12 cellular contexts compared by ENCODE assay signal in genomic region chrX:145190801-145191389, GRCh38. TPM values are rescaled to one million over a fixed set of nuclear protein-coding genes. Genes with fewer than 3 reads are reported as not detected.
A peak's percentile ranks its signal among the peaks of the same experiment; 100 is the strongest.
DNase-seq lines count a peak whose midpoint lies in the region; ATAC-seq and TF ChIP-seq lines count a peak whose summit lies in the region.
"Had no signal": no experiment of that assay in that cellular context is flagged by ENCODE, and none has a peak within 500 bp of the region (broad histone marks: within the 10 kb centered on the region; RNA-seq: fewer than 3 reads in every experiment).

No MANE protein-coding gene starts in this region.

- H3K27me3 ChIP-seq in DOHH2 (ENCODE audit: control insufficient read depth, low read length), result no peaks in the 10 kb centered on the region
- no peaks in the 10 kb centered on the region for H3K27me3 ChIP-seq in MG63
- H3K27me3 ChIP-seq in naive thymus-derived CD4-positive, alpha-beta T cell (ENCODE audit: control insufficient read depth in 2 of 2, insufficient read depth in 2 of 2, low read length in 2 of 2), result no peaks in the 10 kb centered on the region
- H3K27me3 ChIP-seq: neutrophil had no signal

- TF ChIP-seq CTCF in DOHH2 (IDR thresholded peaks at IDR 0.05; ENCODE audit: low read depth, low read length, poor library complexity, severe bottlenecking) (peak; percentile 45), astrocyte of the spinal cord (IDR thresholded peaks at IDR 0.05; ENCODE audit: low read depth, low read length) (peak; percentile 17)

- H3K4me1 Mint-ChIP-seq in naive thymus-derived CD4-positive, alpha-beta T cell, result peaks cover 0 to 3% (median 0%) of the 10 kb centered on the region in 7 donors

- H3K79me2 ChIP-seq in DOHH2 (ENCODE audit: control insufficient read depth, low read length), result no peaks in the 10 kb centered on the region

- no peaks in the 10 kb centered on the region for H3K4me1 ChIP-seq in DOHH2 (ENCODE audit: control insufficient read depth, low read length)
- no peaks in the 10 kb centered on the region for H3K4me1 ChIP-seq in naive thymus-derived CD4-positive, alpha-beta T cell (ENCODE audit: control insufficient read depth in 2 of 2, insufficient read depth in 2 of 2, low read length in 2 of 2)

- peaks cover 0 to 5% (median 0%) of the 10 kb centered on the region in 11 donors for H3K9me3 Mint-ChIP-seq in naive thymus-derived CD4-positive, alpha-beta T cell

- no peaks in the 10 kb centered on the region for H3K9me2 ChIP-seq in DOHH2 (replicated peaks; ENCODE audit: control insufficient read depth, low read length)

- H3F3A ChIP-seq in DOHH2 (ENCODE audit: control insufficient read depth, insufficient read depth), result no peaks in the 10 kb centered on the region

- no peaks in the 10 kb centered on the region for H3K27me3 Mint-ChIP-seq in naive thymus-derived CD4-positive, alpha-beta T cell
- H3K27me3 Mint-ChIP-seq: stimulated activated naive CD8-positive, alpha-beta T cell treated with anti-CD3 and anti-CD28 coated beads, Interleukin-15, Interleukin-2, amounts not matched to agents 100 ng/mL and 50 ng/mL, for 24 hours had no signal

- H3K36me3 Mint-ChIP-seq in naive thymus-derived CD4-positive, alpha-beta T cell, result peaks cover 0 to 4% (median 0%) of the 10 kb centered on the region in 5 donors

- H3K9me3 ChIP-seq in DOHH2 (ENCODE audit: control insufficient read depth, insufficient read depth, low read length) (no peaks in the 10 kb centered on the region), MG63 (no peaks in the 10 kb centered on the region)
- H3K9me3 ChIP-seq in naive thymus-derived CD4-positive, alpha-beta T cell (ENCODE audit: control insufficient read depth in 2 of 3, low read length in 3 of 3), result no peaks in the 10 kb centered on the region
- H3K9me3 ChIP-seq: neutrophil had no signal

- CTCF ChIA-PET in naive thymus-derived CD4-positive, alpha-beta T cell (lab: Charles Lee), result no interaction called here

- ATAC-seq in HG02870 (IDR thresholded peaks at IDR 0.05; ENCODE audit: unreplicated experiment) (peak; percentile 55), GM19455 (IDR thresholded peaks at IDR 0.05; ENCODE audit: unreplicated experiment) (no peak)
- ATAC-seq in naive thymus-derived CD4-positive, alpha-beta T cell, result no peak

- H3K4me2 ChIP-seq in DOHH2 (ENCODE audit: low read length), result no peak overlapping the region

- H3K36me3 ChIP-seq in DOHH2 (ENCODE audit: control insufficient read depth, low read length) (no peaks in the 10 kb centered on the region), MG63 (no peaks in the 10 kb centered on the region)
- H3K36me3 ChIP-seq in naive thymus-derived CD4-positive, alpha-beta T cell (ENCODE audit: control insufficient read depth in 2 of 3, insufficient read depth in 3 of 3, low read length in 3 of 3), result no peaks in the 10 kb centered on the region
- H3K36me3 ChIP-seq: neutrophil had no signal

- intact Hi-C loops in naive thymus-derived CD4-positive, alpha-beta T cell (cut with micrococcal nuclease), result loop anchor here in 1 of 2 donors (5.0 kb wide), 1 partner anchor 1524 kb away; no protein-coding TSS in a partner anchor

- H3K27ac Mint-ChIP-seq in naive thymus-derived CD4-positive, alpha-beta T cell, result no peak overlapping the region
- H3K27ac Mint-ChIP-seq: stimulated activated naive CD8-positive, alpha-beta T cell treated with anti-CD3 and anti-CD28 coated beads, Interleukin-15, Interleukin-2, amounts not matched to agents 100 ng/mL and 50 ng/mL, for 24 hours had no signal

- H4K20me1 ChIP-seq in DOHH2 (ENCODE audit: control insufficient read depth, insufficient read depth, low read depth, low read length), result no peaks in the 10 kb centered on the region

- H3K4me3 ChIP-seq in DOHH2 (ENCODE audit: low read length) (no peak overlapping the region), astrocyte of the spinal cord (ENCODE audit: low read depth, low read length) (no peak overlapping the region), MG63 (no peak overlapping the region)
- no peak overlapping the region for H3K4me3 ChIP-seq in naive thymus-derived CD4-positive, alpha-beta T cell (ENCODE audit: low read length)

- H3K27ac ChIP-seq in DOHH2 (ENCODE audit: low read depth, low read length), result no peak overlapping the region
- no peak overlapping the region for H3K27ac ChIP-seq in naive thymus-derived CD4-positive, alpha-beta T cell (ENCODE audit: low read depth, low read length)
- H3K27ac ChIP-seq: neutrophil had no signal

- in situ Hi-C loops in astrocyte of the spinal cord (cut with HindIII; ENCODE audit: low sequenced_read_pairs), result no loop called here

- POLR2A ChIA-PET in naive thymus-derived CD4-positive, alpha-beta T cell (lab: Charles Lee), result no interaction called here

- H3K4me3 Mint-ChIP-seq in naive thymus-derived CD4-positive, alpha-beta T cell, result no peak overlapping the region
- H3K4me3 Mint-ChIP-seq: stimulated activated naive CD8-positive, alpha-beta T cell treated with anti-CD3 and anti-CD28 coated beads, Interleukin-15, Interleukin-2, amounts not matched to agents 100 ng/mL and 50 ng/mL, for 24 hours had no signal

- no peak for DNase-seq in astrocyte of the spinal cord (ENCODE audit: low read depth, low spot score)
- DNase-seq in medulla oblongata (ENCODE audit: extremely low spot score), result peak; percentile 11
- DNase-seq in MG63, result no peak
- DNase-seq in NCI-H187 (lab: John Stamatoyannopoulos, UW), result no peak
- no peak for DNase-seq in naive thymus-derived CD4-positive, alpha-beta T cell
- DNase-seq: activated CD4-positive, alpha-beta T cell treated with anti-CD3 and anti-CD28 coated beads for 48 hours had no signal

RNA-seq across cellular contexts. Expression of gene SPANXN1, which starts 56.4 kb away (rescaled TPM):
- total RNA-seq in MG63 (2014; rRNA removed; shearing (Covaris generic); ENCODE audit: low replicate concordance), result not detected in 2 replicates
- total RNA-seq in naive thymus-derived CD4-positive, alpha-beta T cell, result not detected
- polyA plus RNA-seq in naive thymus-derived CD4-positive, alpha-beta T cell, result not detected
- total RNA-seq: dermis microvascular lymphatic vessel endothelial cell had no signal
